ENCODE assay signal across 13 cellular contexts in the genomic region with DNA sequence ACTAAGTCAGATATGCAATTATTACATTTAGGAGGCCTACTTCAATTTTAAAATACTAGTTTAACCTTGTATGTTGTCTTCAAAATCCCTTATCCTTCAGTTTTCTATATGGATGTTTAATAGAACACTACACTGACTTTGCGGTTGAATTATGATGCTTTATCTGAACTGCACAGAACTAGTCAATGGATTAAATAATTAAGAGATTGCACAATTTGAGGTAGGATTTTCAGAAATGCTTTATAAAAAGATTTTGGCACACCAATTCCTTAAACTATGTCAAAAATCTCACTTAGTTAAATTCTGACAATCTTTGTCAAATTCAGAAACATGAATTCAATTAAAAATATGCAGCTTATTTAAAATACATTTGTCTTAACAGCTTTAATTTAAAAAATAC. TPM values are rescaled to one million over a fixed set of nuclear protein-coding genes. Genes with fewer than 3 reads are reported as not detected.
DNase-seq lines count a peak whose midpoint lies in the region; ATAC-seq and TF ChIP-seq lines count a peak whose summit lies in the region.
"Had no signal": no experiment of that assay in that cellular context is flagged by ENCODE, and none has a peak within 500 bp of the region (broad histone marks: within the 10 kb centered on the region; RNA-seq: fewer than 3 reads in every experiment).

No MANE protein-coding gene starts in this region.

- H2AFZ ChIP-seq in neural cell (ENCODE audit: low read depth, low read length) = peak overlapping the region; percentile 22

- peak overlapping the region; percentile 61 for H3K4me3 ChIP-seq in neural cell (ENCODE audit: low read length)

- H3K27me3 ChIP-seq in neural cell (ENCODE audit: insufficient read depth, low read depth, low read length) = no peaks in the 10 kb centered on the region
- H3K27me3 ChIP-seq: upper lobe of right lung had no signal

- DNase-seq in stimulated activated naive CD8-positive, alpha-beta T cell treated with anti-CD3 and anti-CD28 coated beads, Interleukin-15, amount 100 ng/mL, for 72 hours = no peak
- peak; percentile 22 for DNase-seq in cerebellar cortex (ENCODE audit: low spot score)
- DNase-seq in HuH-7.5 (ENCODE audit: low spot score) = no peak
- no peak for DNase-seq in SW 1271 (lab: John Stamatoyannopoulos, UW)
- DNase-seq in T1000 (lab: John Stamatoyannopoulos, UW) = no peak
- DNase-seq: activated CD4-positive, alpha-beta T cell treated with anti-CD3 and anti-CD28 coated beads for 1 hour; GF-D8; upper lobe of right lung had no signal

- peak overlapping the region; percentile 81 for H3K27ac ChIP-seq in neural cell (ENCODE audit: low read length)

- peaks cover 27% of the 10 kb centered on the region for H3K79me2 ChIP-seq in neural cell (replicated peaks; ENCODE audit: insufficient read depth, low read length)

- TF ChIP-seq CTCF in neural cell (IDR thresholded peaks at IDR 0.05; ENCODE audit: poor library complexity, severe bottlenecking) = no peak

- H3K36me3 ChIP-seq in neural cell (ENCODE audit: insufficient read depth, low read length) = no peaks in the 10 kb centered on the region

- no peak for ATAC-seq in stimulated activated naive CD8-positive, alpha-beta T cell treated with anti-CD3 and anti-CD28 coated beads, Interleukin-15, amount 100 ng/mL, for 72 hours
- ATAC-seq in GM18870 (IDR thresholded peaks at IDR 0.05; ENCODE audit: unreplicated experiment) = no peak

- H3K9me2 ChIP-seq in neural cell (ENCODE audit: insufficient read depth, low read length) = no peaks in the 10 kb centered on the region

- no peak for TF ChIP-seq RAD21 in neural cell (conservative IDR thresholded peaks at IDR 0.05)

- no peaks in the 10 kb centered on the region for H3K27me3 Mint-ChIP-seq in stimulated activated naive CD8-positive, alpha-beta T cell treated with anti-CD3 and anti-CD28 coated beads, Interleukin-15, Interleukin-2, amounts not matched to agents 100 ng/mL and 50 ng/mL, for 24 hours
- H3K27me3 Mint-ChIP-seq in stimulated activated naive CD8-positive, alpha-beta T cell treated with anti-CD3 and anti-CD28 coated beads, Interleukin-15, amount 100 ng/mL, for 72 hours = no peaks in the 10 kb centered on the region
- H3K27me3 Mint-ChIP-seq: dendritic cell treated with granulocyte-macrophage colony-stimulating factor and Interleukin-4, amounts not matched to agents 40 ng/mL and 50 ng/mL, for 4 days had no signal

- no peak for TF ChIP-seq EP300 in neural cell (conservative IDR thresholded peaks at IDR 0.05; ENCODE audit: poor library complexity, severe bottlenecking)

- peak overlapping the region; percentile 60 for H3K9ac ChIP-seq in neural cell (ENCODE audit: low read length)

- H3K4me3 Mint-ChIP-seq in stimulated activated naive CD8-positive, alpha-beta T cell treated with anti-CD3 and anti-CD28 coated beads, Interleukin-15, Interleukin-2, amounts not matched to agents 100 ng/mL and 50 ng/mL, for 24 hours = no peak overlapping the region
- no peak overlapping the region for H3K4me3 Mint-ChIP-seq in stimulated activated naive CD8-positive, alpha-beta T cell treated with anti-CD3 and anti-CD28 coated beads, Interleukin-15, amount 100 ng/mL, for 72 hours
- H3K4me3 Mint-ChIP-seq: dendritic cell treated with granulocyte-macrophage colony-stimulating factor and Interleukin-4, amounts not matched to agents 40 ng/mL and 50 ng/mL, for 4 days had no signal

- H3K9me3 ChIP-seq in neural cell (ENCODE audit: low read length) = no peaks in the 10 kb centered on the region
- H3K9me3 ChIP-seq: upper lobe of right lung had no signal

- H3K4me1 Mint-ChIP-seq in stimulated activated naive CD8-positive, alpha-beta T cell treated with anti-CD3 and anti-CD28 coated beads, Interleukin-15, Interleukin-2, amounts not matched to agents 100 ng/mL and 50 ng/mL, for 24 hours (ENCODE audit: low read depth) = peaks cover 4% of the 10 kb centered on the region
- H3K4me1 Mint-ChIP-seq in stimulated activated naive CD8-positive, alpha-beta T cell treated with anti-CD3 and anti-CD28 coated beads, Interleukin-15, amount 100 ng/mL, for 72 hours = peaks cover 9% of the 10 kb centered on the region

- H3K9me3 Mint-ChIP-seq in stimulated activated naive CD8-positive, alpha-beta T cell treated with anti-CD3 and anti-CD28 coated beads, Interleukin-15, Interleukin-2, amounts not matched to agents 100 ng/mL and 50 ng/mL, for 24 hours = no peaks in the 10 kb centered on the region
- no peaks in the 10 kb centered on the region for H3K9me3 Mint-ChIP-seq in stimulated activated naive CD8-positive, alpha-beta T cell treated with anti-CD3 and anti-CD28 coated beads, Interleukin-15, amount 100 ng/mL, for 72 hours
- H3K9me3 Mint-ChIP-seq: activated T-helper 2 cell treated with anti-CD3 and anti-CD28 coated beads, Interferon-gamma antibody, Interleukin-2, Interleukin-4, amounts not matched to agents 10 μg/mL and 5 μg/mL and 100 μg/mL, durations not matched to agents 14 hours and 24 hours and 36 hours; dendritic cell treated with granulocyte-macrophage colony-stimulating factor and Interleukin-4, amounts not matched to agents 40 ng/mL and 50 ng/mL, for 4 days had no signal

- H3K27ac Mint-ChIP-seq in stimulated activated naive CD8-positive, alpha-beta T cell treated with anti-CD3 and anti-CD28 coated beads, Interleukin-15, Interleukin-2, amounts not matched to agents 100 ng/mL and 50 ng/mL, for 24 hours = peak overlapping the region; percentile 37
- H3K27ac Mint-ChIP-seq in stimulated activated naive CD8-positive, alpha-beta T cell treated with anti-CD3 and anti-CD28 coated beads, Interleukin-15, amount 100 ng/mL, for 72 hours = no peak overlapping the region
- H3K27ac Mint-ChIP-seq: dendritic cell treated with granulocyte-macrophage colony-stimulating factor and Interleukin-4, amounts not matched to agents 40 ng/mL and 50 ng/mL, for 4 days had no signal

- no peaks in the 10 kb centered on the region for H4K20me1 ChIP-seq in neural cell (ENCODE audit: insufficient read depth)

- no peaks in the 10 kb centered on the region for H3F3A ChIP-seq in neural cell (ENCODE audit: insufficient read depth, low read length, poor library complexity, severe bottlenecking)

- H3K4me2 ChIP-seq in neural cell (ENCODE audit: low read length) = peak overlapping the region; percentile 85

- peaks cover 4% of the 10 kb centered on the region for H3K36me3 Mint-ChIP-seq in stimulated activated naive CD8-positive, alpha-beta T cell treated with anti-CD3 and anti-CD28 coated beads, Interleukin-15, Interleukin-2, amounts not matched to agents 100 ng/mL and 50 ng/mL, for 24 hours (ENCODE audit: low read depth)

TF ChIP-seq in neural cell, 6 proteins besides CTCF, POLR2A, EP300 and RAD21:
- TF ChIP-seq, protein P1, sequence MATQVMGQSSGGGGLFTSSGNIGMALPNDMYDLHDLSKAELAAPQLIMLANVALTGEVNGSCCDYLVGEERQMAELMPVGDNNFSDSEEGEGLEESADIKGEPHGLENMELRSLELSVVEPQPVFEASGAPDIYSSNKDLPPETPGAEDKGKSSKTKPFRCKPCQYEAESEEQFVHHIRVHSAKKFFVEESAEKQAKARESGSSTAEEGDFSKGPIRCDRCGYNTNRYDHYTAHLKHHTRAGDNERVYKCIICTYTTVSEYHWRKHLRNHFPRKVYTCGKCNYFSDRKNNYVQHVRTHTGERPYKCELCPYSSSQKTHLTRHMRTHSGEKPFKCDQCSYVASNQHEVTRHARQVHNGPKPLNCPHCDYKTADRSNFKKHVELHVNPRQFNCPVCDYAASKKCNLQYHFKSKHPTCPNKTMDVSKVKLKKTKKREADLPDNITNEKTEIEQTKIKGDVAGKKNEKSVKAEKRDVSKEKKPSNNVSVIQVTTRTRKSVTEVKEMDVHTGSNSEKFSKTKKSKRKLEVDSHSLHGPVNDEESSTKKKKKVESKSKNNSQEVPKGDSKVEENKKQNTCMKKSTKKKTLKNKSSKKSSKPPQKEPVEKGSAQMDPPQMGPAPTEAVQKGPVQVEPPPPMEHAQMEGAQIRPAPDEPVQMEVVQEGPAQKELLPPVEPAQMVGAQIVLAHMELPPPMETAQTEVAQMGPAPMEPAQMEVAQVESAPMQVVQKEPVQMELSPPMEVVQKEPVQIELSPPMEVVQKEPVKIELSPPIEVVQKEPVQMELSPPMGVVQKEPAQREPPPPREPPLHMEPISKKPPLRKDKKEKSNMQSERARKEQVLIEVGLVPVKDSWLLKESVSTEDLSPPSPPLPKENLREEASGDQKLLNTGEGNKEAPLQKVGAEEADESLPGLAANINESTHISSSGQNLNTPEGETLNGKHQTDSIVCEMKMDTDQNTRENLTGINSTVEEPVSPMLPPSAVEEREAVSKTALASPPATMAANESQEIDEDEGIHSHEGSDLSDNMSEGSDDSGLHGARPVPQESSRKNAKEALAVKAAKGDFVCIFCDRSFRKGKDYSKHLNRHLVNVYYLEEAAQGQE (IDR thresholded peaks at IDR 0.05; ENCODE audit: borderline replicate concordance) = no peak
- TF ChIP-seq EZH2 (IDR thresholded peaks at IDR 0.05; ENCODE audit: borderline replicate concordance, insufficient read depth, low read length, poor library complexity, severe bottlenecking) = no peak
- TF ChIP-seq TAF1 (IDR thresholded peaks at IDR 0.05; ENCODE audit: low read depth) = no peak
- no peak for TF ChIP-seq POLR2AphosphoS5 (IDR thresholded peaks at IDR 0.05)
- no peak for TF ChIP-seq SMC3 (conservative IDR thresholded peaks at IDR 0.05; ENCODE audit: poor library complexity)
- TF ChIP-seq MXI1 (conservative IDR thresholded peaks at IDR 0.05; ENCODE audit: poor library complexity, severe bottlenecking) = no peak

RNA-seq across cellular contexts. Expression of a gene that starts 28.1 kb away (rescaled TPM):
- 64.0 and 74.2 TPM in 2 replicates for polyA plus RNA-seq in neural cell
- 89.6 and 112 TPM in 2 replicates for polyA minus RNA-seq in neural cell
